8 cellular contexts compared by ENCODE assay signal in genomic region chr3:140863481-140864084, GRCh38.
A peak's percentile ranks its signal among the peaks of the same experiment; 100 is the strongest.
DNase-seq lines count a peak whose midpoint lies in the region; ATAC-seq, FAIRE-seq and TF ChIP-seq lines count a peak whose summit lies in the region.

No MANE protein-coding gene starts in this region.

- peak; percentile 95 for FAIRE-seq in islet of Langerhans (lab: Jason Lieb, UNC)

- H3K4me3 ChIP-seq in MG63: no peak overlapping the region
- no peak overlapping the region for H3K4me3 ChIP-seq in body of pancreas

- 3 to 9% methylated on average over 6 of the region's 6 CpGs for WGBS in body of pancreas, 2 donors

- H3K27me3 ChIP-seq in MG63: peaks cover 13% of the 10 kb centered on the region; the same call in 1 of the 2 replicates
- H3K27me3 ChIP-seq in body of pancreas: no peaks in the 10 kb centered on the region

- intact Hi-C loops in body of pancreas (cut with DNase I): no loop called here

- TF ChIP-seq CTCF in GM13976 (IDR thresholded peaks at IDR 0.05; ENCODE audit: borderline replicate concordance, control extremely low read depth, extremely low read depth, insufficient read depth, missing control alignments) (peak; percentile 33), body of pancreas (IDR thresholded peaks at IDR 0.05) (peak; percentile 25 to 71 (median 59))

- H3K27ac ChIP-seq in body of pancreas: no peak overlapping the region

- H3K9me3 ChIP-seq in MG63 (no peaks in the 10 kb centered on the region), body of pancreas (no peaks in the 10 kb centered on the region)

- no peak for TF ChIP-seq POLR2A in body of pancreas (IDR thresholded peaks at IDR 0.05)

- peak; percentile 43 for DNase-seq in AG08396 (ENCODE audit: low spot score)
- peak; percentile 24 for DNase-seq in GM13976 (ENCODE audit: low spot score)
- DNase-seq in MG63: peak; percentile 23
- peak; percentile 60 to 65 for DNase-seq in SHP77 (lab: John Stamatoyannopoulos, UW)
- DNase-seq in body of pancreas: peak; percentile 72 to 77 (median 73)
- DNase-seq in stimulated activated CD4-positive, alpha-beta T cell treated with anti-CD3 and anti-CD28 coated beads, TNF-alpha, amount 100 ng/mL, for 24 hours (ENCODE audit: low read depth in 3 of 3): peak in 2 of 3 experiments; percentile 9 to 19

- in situ Hi-C loops in GM13976 (cut with MboI; ENCODE audit: low sequenced_read_pairs, unreplicated experiment): loop anchor here (25.0 kb wide), 2 partner anchors 251 to 751 kb away; no protein-coding TSS in a partner anchor

- H3K36me3 ChIP-seq in MG63: no peaks in the 10 kb centered on the region
- no peaks in the 10 kb centered on the region for H3K36me3 ChIP-seq in body of pancreas (replicated peaks in 1 of 2; ENCODE audit: insufficient read depth in 1 of 2, low read depth in 2 of 2)

- ATAC-seq in body of pancreas (peak; percentile 71), GM21717 (IDR thresholded peaks at IDR 0.05; ENCODE audit: unreplicated experiment) (no peak)

- no peaks in the 10 kb centered on the region for H3K4me1 ChIP-seq in body of pancreas

Comparison
In these comparisons a context has a peak if more than half of its experiments do, and no peak if none do; other contexts are left out.
1. DNase-seq: peak in every context shown above with its lines; median percentile 73 in body of pancreas; 62 in SHP77; 43 in AG08396; 24 in GM13976; 23 in MG63; 14 in stimulated activated CD4-positive, alpha-beta T cell treated with anti-CD3 and anti-CD28 coated beads, TNF-alpha, amount 100 ng/mL, for 24 hours.